Comparison of ENCODE assay signal across 8 cellular contexts in genomic region chr16:50548659-50549560, GRCh38. TPM values are rescaled to one million over a fixed set of nuclear protein-coding genes. Genes with fewer than 3 reads are reported as not detected.
DNase-seq lines count a peak whose midpoint lies in the region; ATAC-seq and TF ChIP-seq lines count a peak whose summit lies in the region.

No MANE protein-coding gene starts in this region.

- H3K36me3 Mint-ChIP-seq in T-helper 17 cell (ENCODE audit: low read depth) (peaks cover 3% of the 10 kb centered on the region), endothelial cell (ENCODE audit: low read depth, unreplicated experiment) (no peaks in the 10 kb centered on the region)

- peaks cover 12% of the 10 kb centered on the region for H3K4me1 ChIP-seq in neuron (ENCODE audit: insufficient read depth, low read length)

- peak overlapping the region; percentile 73 for H3K4me3 ChIP-seq in neuron (ENCODE audit: low read length)

- ATAC-seq in HG03025 (IDR thresholded peaks at IDR 0.05; ENCODE audit: low FRiP score, unreplicated experiment) (peak; percentile 32), T-helper 17 cell (peak; percentile 12)

- H3K27me3 Mint-ChIP-seq in T-helper 17 cell, result no peaks in the 10 kb centered on the region
- H3K27me3 Mint-ChIP-seq in endothelial cell (ENCODE audit: unreplicated experiment), result peaks cover 15% of the 10 kb centered on the region

- H3K27me3 ChIP-seq in neuron (ENCODE audit: insufficient read depth, low read length), result peaks cover 23% of the 10 kb centered on the region

- H3K9me3 ChIP-seq in T-helper 17 cell (ENCODE audit: control insufficient read depth, low read length, poor library complexity, severe bottlenecking) (no peaks in the 10 kb centered on the region), neuron (ENCODE audit: low read length) (peaks cover 3% of the 10 kb centered on the region)

- H3K4me3 Mint-ChIP-seq in T-helper 17 cell (peak overlapping the region; percentile 83), endothelial cell (ENCODE audit: unreplicated experiment) (peak overlapping the region; percentile 71)

- POLR2A ChIA-PET in HEK293T (lab: Yijun Ruan, JAX), result no interaction called here

- H3K9me3 Mint-ChIP-seq in endothelial cell (ENCODE audit: unreplicated experiment), result no peaks in the 10 kb centered on the region

- CTCF ChIA-PET in HEK293T (lab: Yijun Ruan, JAX), result no interaction called here

- H3K36me3 ChIP-seq in neuron (ENCODE audit: insufficient read depth, low read length), result no peaks in the 10 kb centered on the region

- peak overlapping the region; percentile 91 for H2AFZ ChIP-seq in neuron (ENCODE audit: low read depth, low read length)

- TF ChIP-seq CTCF in endothelial cell (IDR thresholded peaks at IDR 0.05; ENCODE audit: unreplicated experiment), result no peak

- peaks cover 20% of the 10 kb centered on the region for H3K4me1 Mint-ChIP-seq in T-helper 17 cell
- peaks cover 9% of the 10 kb centered on the region for H3K4me1 Mint-ChIP-seq in endothelial cell (ENCODE audit: unreplicated experiment)

- peak; percentile 54 for DNase-seq in NCI-H748 (lab: John Stamatoyannopoulos, UW; ENCODE audit: unreplicated experiment)
- no peak for DNase-seq in NCI-H748 treated with DMSO at 0.1 percent for 48 hours (lab: John Stamatoyannopoulos, UW)
- DNase-seq in T-helper 17 cell, result peak in 1 of 3 donors; percentile 21
- DNase-seq in endothelial cell (ENCODE audit: low spot score), result peak; percentile 46
- DNase-seq in HEK293T (ENCODE audit: extremely low spot score), result no peak
- no peak for DNase-seq in NCI-H526 treated with DMSO at 0.1 percent for 48 hours (lab: John Stamatoyannopoulos, UW)

- peak overlapping the region; percentile 71 for H3K27ac Mint-ChIP-seq in T-helper 17 cell
- H3K27ac Mint-ChIP-seq in endothelial cell (ENCODE audit: unreplicated experiment), result no peak overlapping the region

TF ChIP-seq in HEK293T, 16 proteins besides CTCF, POLR2A, EP300 and RAD21:
- TF ChIP-seq LEF1 (IDR thresholded peaks at IDR 0.05; ENCODE audit: borderline replicate concordance) (no peak), FOXA1 (IDR thresholded peaks at IDR 0.05) (no peak), BHLHE40 (IDR thresholded peaks at IDR 0.05; ENCODE audit: borderline replicate concordance) (no peak), ZNF384 (IDR thresholded peaks at IDR 0.05) (no peak), ARNT (IDR thresholded peaks at IDR 0.05) (no peak), SP1 (IDR thresholded peaks at IDR 0.05) (no peak), FOXM1 (IDR thresholded peaks at IDR 0.05; ENCODE audit: borderline replicate concordance) (no peak), L3MBTL2 (conservative IDR thresholded peaks at IDR 0.05) (no peak), CTBP1 (IDR thresholded peaks at IDR 0.05; ENCODE audit: borderline replicate concordance) (no peak)

RNA-seq across cellular contexts. Expression of gene NKD1, which starts 0.7 kb away (rescaled TPM):
- total RNA-seq in T-helper 17 cell (1 to 10 TPM; 1.5 to 2.8 TPM), endothelial cell (ENCODE audit: unreplicated experiment) (2.4 TPM)

Comparison
In these comparisons a context has a peak if more than half of its experiments do, and no peak if none do; other contexts are left out.
1. DNase-seq: peak in NCI-H748 (single experiment) and endothelial cell (single experiment); none in NCI-H748 treated with DMSO at 0.1 percent for 48 hours (single experiment), HEK293T (single experiment) and NCI-H526 treated with DMSO at 0.1 percent for 48 hours (single experiment).